ENCODE assay signal across 2 cellular contexts in the genomic region with DNA sequence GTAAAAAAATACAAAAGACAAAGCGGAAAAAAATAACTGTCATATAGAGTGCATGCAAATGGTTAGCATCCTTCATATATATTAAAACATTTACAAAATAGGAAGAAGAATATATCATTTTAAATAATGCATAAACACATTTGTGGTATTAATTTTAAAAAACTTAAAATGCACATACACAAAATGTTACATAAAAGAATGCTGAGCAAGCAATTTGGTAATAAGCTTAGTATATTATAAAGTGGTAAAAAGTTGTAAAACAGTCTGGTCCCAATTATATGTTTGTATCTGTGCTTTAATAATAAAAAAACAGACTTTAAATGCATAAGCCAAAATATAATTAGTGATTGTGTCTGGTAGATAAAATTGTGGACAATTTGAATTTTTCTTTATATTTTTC.
TF ChIP-seq lines count a peak whose summit lies in the region.

No MANE protein-coding gene starts in this region.

TF ChIP-seq in A549, 52 proteins besides CTCF, POLR2A, EP300 and RAD21:
- TF ChIP-seq TFCP2L1 (CRISPR knock-in tag; IDR thresholded peaks at IDR 0.05), result no peak
- TF ChIP-seq ZFP36 (IDR thresholded peaks at IDR 0.05; ENCODE audit: borderline replicate concordance, partially characterized antibody), result no peak
- no peak for TF ChIP-seq BHLHE40 (IDR thresholded peaks at IDR 0.05; ENCODE audit: low read depth, low read length)
- no peak for TF ChIP-seq HDAC2 (IDR thresholded peaks at IDR 0.05)
- TF ChIP-seq MAFK (IDR thresholded peaks at IDR 0.05; ENCODE audit: partially characterized antibody), result peak; percentile 91
- TF ChIP-seq GATA3 (IDR thresholded peaks at IDR 0.05; ENCODE audit: borderline replicate concordance), result no peak
- no peak for TF ChIP-seq CEBPB (IDR thresholded peaks at IDR 0.05)
TF ChIP-seq in A549: peak in this region for 1.

TF ChIP-seq in H1, 55 proteins besides CTCF, POLR2A, EP300 and RAD21:
- peak; percentile 68; the same call in 1 of the 2 replicates for TF ChIP-seq MAFK (IDR thresholded peaks at IDR 0.05; ENCODE audit: low read depth, low read length)
- no peak for TF ChIP-seq CHD1 (IDR thresholded peaks at IDR 0.05; ENCODE audit: low read depth, low read length)
